Comparison of ENCODE assay signal across 18 cellular contexts in genomic region chr9:336039-336438, GRCh38.
A peak's percentile ranks its signal among the peaks of the same experiment; 100 is the strongest.
DNase-seq lines count a peak whose midpoint lies in the region; ATAC-seq and TF ChIP-seq lines count a peak whose summit lies in the region.
"Had no signal": no experiment of that assay in that cellular context is flagged by ENCODE, and none has a peak within 500 bp of the region (broad histone marks: within the 10 kb centered on the region; RNA-seq: fewer than 3 reads in every experiment).

No MANE protein-coding gene starts in this region.

- H4K91ac ChIP-seq in mesenchymal stem cell (ENCODE audit: low read length) = no peak overlapping the region

- H3K27ac Mint-ChIP-seq in Caco-2 (ENCODE audit: unreplicated experiment) = peak overlapping the region; percentile 88
- H3K27ac Mint-ChIP-seq in activated CD8-positive, alpha-beta T cell treated with anti-CD3 and anti-CD28 coated beads, Interleukin-2, amount 10 ng/mL, durations not matched to agents 7 days and 5 days = peak overlapping the region; percentile 67
- H3K27ac Mint-ChIP-seq: endodermal cell; stimulated activated naive B cell treated with anti-CD40 and anti-IgM and Interleukin-4, amounts not matched to agents 10 μg/mL and 1 μg/mL and 100 μg/mL, for 72 hours had no signal

- H3K23ac ChIP-seq in mesenchymal stem cell (ENCODE audit: low read length in 2 of 2) = no peak overlapping the region

- DNase-seq in Caco-2 (peak; percentile 83), mesenchymal stem cell (no peak), NCI-H2081 treated with DMSO at 0.1 percent for 48 hours (lab: John Stamatoyannopoulos, UW) (no peak), thyroid gland (no peak)
- DNase-seq in activated CD8-positive, alpha-beta T cell treated with anti-CD3 and anti-CD28 coated beads, Interleukin-2, amount 10 ng/mL, durations not matched to agents 7 days and 5 days = no peak
- DNase-seq: BE2C; cerebellar nuclear complex; DND-41; endodermal cell; foreskin keratinocyte; mammary epithelial cell; NCI-H1048; stimulated activated naive B cell treated with anti-CD40 and anti-IgM and Interleukin-4, amounts not matched to agents 10 μg/mL and 1 μg/mL and 100 μg/mL, for 72 hours had no signal

- ATAC-seq in activated CD8-positive, alpha-beta T cell treated with anti-CD3 and anti-CD28 coated beads, Interleukin-2, amount 10 ng/mL, durations not matched to agents 7 days and 5 days = no peak
- ATAC-seq in GM21367 (IDR thresholded peaks at IDR 0.05; ENCODE audit: unreplicated experiment) = no peak
- ATAC-seq: foreskin keratinocyte; stimulated activated naive B cell treated with anti-CD40 and anti-IgM and Interleukin-4, amounts not matched to agents 10 μg/mL and 1 μg/mL and 100 μg/mL, for 72 hours had no signal

- no peak overlapping the region for H3K9ac ChIP-seq in mesenchymal stem cell (ENCODE audit: low read length)

- no peak overlapping the region for H2BK5ac ChIP-seq in mesenchymal stem cell (ENCODE audit: low read depth, low read length, poor library complexity, severe bottlenecking)

- no TSS peak for BruUV-seq in Caco-2 (replicated peaks; lab: Mats Ljungman, UMichigan)

- H3K4me1 Mint-ChIP-seq in Caco-2 (ENCODE audit: low read depth, unreplicated experiment) = peaks cover 19% of the 10 kb centered on the region
- peaks cover 27% of the 10 kb centered on the region for H3K4me1 Mint-ChIP-seq in activated CD8-positive, alpha-beta T cell treated with anti-CD3 and anti-CD28 coated beads, Interleukin-2, amount 10 ng/mL, durations not matched to agents 7 days and 5 days (ENCODE audit: low read depth)
- H3K4me1 Mint-ChIP-seq: stimulated activated naive B cell treated with anti-CD40 and anti-IgM and Interleukin-4, amounts not matched to agents 10 μg/mL and 1 μg/mL and 100 μg/mL, for 72 hours had no signal

- peaks cover 5% of the 10 kb centered on the region for H3K36me3 Mint-ChIP-seq in Caco-2 (ENCODE audit: insufficient read depth, unreplicated experiment)
- H3K36me3 Mint-ChIP-seq in activated CD8-positive, alpha-beta T cell treated with anti-CD3 and anti-CD28 coated beads, Interleukin-2, amount 10 ng/mL, durations not matched to agents 7 days and 5 days (ENCODE audit: low read depth) = peaks cover 81% of the 10 kb centered on the region

- H3K4me1 ChIP-seq in Caco-2 = peaks cover 27% of the 10 kb centered on the region
- no peaks in the 10 kb centered on the region for H3K4me1 ChIP-seq in mesenchymal stem cell (ENCODE audit: control insufficient read depth, insufficient read depth, low read depth, low read length)
- no peaks in the 10 kb centered on the region for H3K4me1 ChIP-seq in thyroid gland
- H3K4me1 ChIP-seq: BE2C, foreskin keratinocyte, SJSA1, vagina had no signal

- no peak overlapping the region for H4K8ac ChIP-seq in mesenchymal stem cell (ENCODE audit: low read length)

- POLR2A ChIA-PET in Caco-2 (lab: Charles Lee) = interaction anchor here (1.0 kb wide), 1 partner anchor 121 kb away, joined by 3 read pairs; the partner anchor contains the start of gene DOCK8
- POLR2A ChIA-PET in activated CD8-positive, alpha-beta T cell treated with anti-CD3 and anti-CD28 coated beads, Interleukin-2, amount 10 ng/mL, durations not matched to agents 7 days and 5 days (lab: Charles Lee) = interaction anchor here (1.0 to 1.3 kb wide), 2 partner anchors 10 to 14 kb away, joined by 3 read pairs; no protein-coding TSS in a partner anchor

- no peak overlapping the region for H3K18ac ChIP-seq in mesenchymal stem cell (ENCODE audit: low read depth in 1 of 2, low read length in 2 of 2)

- no peaks in the 10 kb centered on the region for H3K27me3 ChIP-seq in Caco-2 (replicated peaks; ENCODE audit: control insufficient read depth, insufficient read depth, low read length)
- peaks cover 0 to 4% of the 10 kb centered on the region in 2 experiments for H3K27me3 ChIP-seq in mesenchymal stem cell (ENCODE audit: control insufficient read depth in 1 of 2, insufficient read depth in 1 of 2, low read length in 2 of 2)
- H3K27me3 ChIP-seq in thyroid gland = no peaks in the 10 kb centered on the region
- H3K27me3 ChIP-seq: BE2C, foreskin keratinocyte, SJSA1, vagina had no signal

- no peak overlapping the region for H3K4me2 ChIP-seq in mesenchymal stem cell (ENCODE audit: low read length, poor library complexity, severe bottlenecking)

- H2BK12ac ChIP-seq in mesenchymal stem cell (ENCODE audit: low read length in 2 of 2) = no peak overlapping the region

- TF ChIP-seq CTCF in C4-2B (conservative IDR thresholded peaks at IDR 0.05) (no peak), Caco-2 (IDR thresholded peaks at IDR 0.05; ENCODE audit: insufficient read depth in 1 of 2, low read depth in 1 of 2, low read length in 1 of 2, severe bottlenecking in 1 of 2, unreplicated experiment in 1 of 2) (no peak), thyroid gland (IDR thresholded peaks at IDR 0.05) (no peak)

- H3K36me3 ChIP-seq in Caco-2 (ENCODE audit: control insufficient read depth, insufficient read depth, low read length) (no peaks in the 10 kb centered on the region), mesenchymal stem cell (ENCODE audit: control insufficient read depth in 1 of 2, insufficient read depth in 2 of 2, low read depth in 1 of 2, low read length in 2 of 2) (no peaks in the 10 kb centered on the region), thyroid gland (peaks cover 0 to 3% of the 10 kb centered on the region in 2 donors)
- H3K36me3 ChIP-seq: BE2C, SJSA1 had no signal

- H3K27me3 Mint-ChIP-seq in Caco-2 (ENCODE audit: insufficient read depth, unreplicated experiment) = no peaks in the 10 kb centered on the region
- H3K27me3 Mint-ChIP-seq in activated CD8-positive, alpha-beta T cell treated with anti-CD3 and anti-CD28 coated beads, Interleukin-2, amount 10 ng/mL, durations not matched to agents 7 days and 5 days (ENCODE audit: low read depth) = no peaks in the 10 kb centered on the region
- H3K27me3 Mint-ChIP-seq: IgD-negative memory B cell; stimulated activated naive B cell treated with anti-CD40 and anti-IgM and Interleukin-4, amounts not matched to agents 10 μg/mL and 1 μg/mL and 100 μg/mL, for 72 hours had no signal

- H3K14ac ChIP-seq in mesenchymal stem cell (ENCODE audit: low read length in 2 of 2) = no peak overlapping the region

- no peak overlapping the region for H2AK5ac ChIP-seq in mesenchymal stem cell (ENCODE audit: low read length, severe bottlenecking)

- H3K4me3 Mint-ChIP-seq in Caco-2 (ENCODE audit: unreplicated experiment) = peak overlapping the region; percentile 46
- no peak overlapping the region for H3K4me3 Mint-ChIP-seq in activated CD8-positive, alpha-beta T cell treated with anti-CD3 and anti-CD28 coated beads, Interleukin-2, amount 10 ng/mL, durations not matched to agents 7 days and 5 days
- H3K4me3 Mint-ChIP-seq: endodermal cell; IgD-negative memory B cell; stimulated activated naive B cell treated with anti-CD40 and anti-IgM and Interleukin-4, amounts not matched to agents 10 μg/mL and 1 μg/mL and 100 μg/mL, for 72 hours had no signal

- H2BK120ac ChIP-seq in mesenchymal stem cell (ENCODE audit: low read depth, low read length) = no peak overlapping the region

- intact Hi-C loops in Caco-2 (cut with micrococcal nuclease; ENCODE audit: unreplicated experiment) (loop anchor here (1.0 to 5.0 kb wide), 2 partner anchors 121 to 346 kb away; no protein-coding TSS in a partner anchor), thyroid gland (cut with DNase I) (no loop called here)

- H2AFZ ChIP-seq in mesenchymal stem cell (ENCODE audit: low read depth, low read length) = peak overlapping the region; percentile 56

- H3K4me3 ChIP-seq in Caco-2 (ENCODE audit: low read depth, low read length) (no peak overlapping the region), mesenchymal stem cell (ENCODE audit: insufficient read depth in 1 of 2, low read depth in 1 of 2, low read length in 2 of 2) (no peak overlapping the region), thyroid gland (replicated peaks in 1 of 3) (no peak overlapping the region)
- H3K4me3 ChIP-seq: SJSA1, vagina had no signal

- CTCF ChIA-PET in Caco-2 (lab: Charles Lee) = interaction anchor here (0.6 kb wide), 2 partner anchors 11 to 121 kb away, joined by 3 to 4 read pairs; partner anchors contain the start of gene DOCK8
- CTCF ChIA-PET in activated CD8-positive, alpha-beta T cell treated with anti-CD3 and anti-CD28 coated beads, Interleukin-2, amount 10 ng/mL, durations not matched to agents 7 days and 5 days (lab: Charles Lee) = interaction anchor here (0.6 to 1.8 kb wide), 3 partner anchors 12 to 413 kb away, joined by 3 to 4 read pairs (median 3); no protein-coding TSS in a partner anchor

- no peaks in the 10 kb centered on the region for H3K79me1 ChIP-seq in mesenchymal stem cell (replicated peaks; ENCODE audit: low read length, poor library complexity, severe bottlenecking)

- H2BK15ac ChIP-seq in mesenchymal stem cell (ENCODE audit: low read depth, poor library complexity, severe bottlenecking) = no peak overlapping the region

- WGBS in mesenchymal stem cell = 89% methylated on average over 2 of the region's 2 CpGs
- 52 to 65% methylated on average over 2 of the region's 2 CpGs for WGBS in thyroid gland, 2 donors

- no peaks in the 10 kb centered on the region for H3K9me3 ChIP-seq in Caco-2
- no peaks in the 10 kb centered on the region for H3K9me3 ChIP-seq in mesenchymal stem cell (ENCODE audit: control insufficient read depth, low read length)
- H3K9me3 ChIP-seq in thyroid gland = no peaks in the 10 kb centered on the region
- H3K9me3 ChIP-seq: BE2C, SJSA1, vagina had no signal

- no peak overlapping the region for H3K4ac ChIP-seq in mesenchymal stem cell (ENCODE audit: low read depth in 1 of 2, low read length in 2 of 2)

- TF ChIP-seq POLR2A in thyroid gland (IDR thresholded peaks at IDR 0.05) = no peak

- H3K27ac ChIP-seq in C4-2B (peak overlapping the region; percentile 64; the same call in 1 of the 2 replicates), mesenchymal stem cell (ENCODE audit: low read length, poor library complexity, severe bottlenecking) (no peak overlapping the region), thyroid gland (no peak overlapping the region)
- H3K27ac ChIP-seq: foreskin keratinocyte, SJSA1, vagina had no signal

- no peaks in the 10 kb centered on the region for H3K9me3 Mint-ChIP-seq in Caco-2 (ENCODE audit: unreplicated experiment)
- no peaks in the 10 kb centered on the region for H3K9me3 Mint-ChIP-seq in activated CD8-positive, alpha-beta T cell treated with anti-CD3 and anti-CD28 coated beads, Interleukin-2, amount 10 ng/mL, durations not matched to agents 7 days and 5 days (ENCODE audit: insufficient read depth)
- H3K9me3 Mint-ChIP-seq: endodermal cell; IgD-negative memory B cell; stimulated activated naive B cell treated with anti-CD40 and anti-IgM and Interleukin-4, amounts not matched to agents 10 μg/mL and 1 μg/mL and 100 μg/mL, for 72 hours had no signal

Comparison
In these comparisons a context has a peak if more than half of its experiments do, and no peak if none do; other contexts are left out.
1. DNase-seq: peak in Caco-2 (2 of 2); none in activated CD8-positive, alpha-beta T cell treated with anti-CD3 and anti-CD28 coated beads, Interleukin-2, amount 10 ng/mL, durations not matched to agents 7 days and 5 days (single experiment), mesenchymal stem cell (single experiment), NCI-H2081 treated with DMSO at 0.1 percent for 48 hours (single experiment) and thyroid gland (0 of 2).